17 cellular contexts compared by ENCODE assay signal in genomic region chr2:1494257-1494656, GRCh38.
DNase-seq lines count a peak whose midpoint lies in the region; ATAC-seq and TF ChIP-seq lines count a peak whose summit lies in the region.
"Had no signal": no experiment of that assay in that cellular context is flagged by ENCODE, and none has a peak within 500 bp of the region (broad histone marks: within the 10 kb centered on the region; RNA-seq: fewer than 3 reads in every experiment).

No MANE protein-coding gene starts in this region.

- TF ChIP-seq CTCF in Peyer's patch (IDR thresholded peaks at IDR 0.05) = no peak
- TF ChIP-seq CTCF in WTC11 (IDR thresholded peaks at IDR 0.05) = no peak
- no peak for TF ChIP-seq CTCF in osteocyte (IDR thresholded peaks at IDR 0.05)
- TF ChIP-seq CTCF in suprapubic skin (IDR thresholded peaks at IDR 0.05) = no peak

- DNase-seq in Peyer's patch = peak in 2 of 3 donors; percentile 18 to 36
- DNase-seq in WTC11 (ENCODE audit: low spot score) = peak; percentile 9
- peak; percentile 73 for DNase-seq in osteocyte (ENCODE audit: extremely low spot score, unreplicated experiment)
- DNase-seq in suprapubic skin (ENCODE audit: low spot score in 2 of 2) = peak; percentile 41 to 44
- no peak for DNase-seq in hypothalamus (lab: John Stamatoyannopoulos, UW)
- no peak for DNase-seq in activated CD4-positive, alpha-beta T cell treated with anti-CD3 and anti-CD28 coated beads for 48 hours
- no peak for DNase-seq in NCI-H526 treated with DMSO at 0.1 percent for 48 hours (lab: John Stamatoyannopoulos, UW)
- DNase-seq: BE2C; CD4-positive, alpha-beta memory T cell; COR-L47; DMS153; DMS79 treated with DMSO at 0.1 percent for 48 hours; EL; GOT3; H9 had no signal

- H3K27me3 Mint-ChIP-seq in WTC11 (ENCODE audit: low read depth) (no peaks in the 10 kb centered on the region), osteocyte (ENCODE audit: unreplicated experiment) (no peaks in the 10 kb centered on the region)
- H3K27me3 Mint-ChIP-seq: CD4-positive, alpha-beta memory T cell had no signal

- H3K9me3 Mint-ChIP-seq in WTC11 = no peaks in the 10 kb centered on the region
- H3K9me3 Mint-ChIP-seq in osteocyte (ENCODE audit: unreplicated experiment) = no peaks in the 10 kb centered on the region
- H3K9me3 Mint-ChIP-seq: CD4-positive, alpha-beta memory T cell; H9 had no signal

- H3K4me1 ChIP-seq in Peyer's patch (no peaks in the 10 kb centered on the region), suprapubic skin (no peaks in the 10 kb centered on the region)
- H3K4me1 ChIP-seq: A549, BE2C had no signal

- CTCF ChIA-PET in WTC11 (lab: Charles Lee) = interaction anchor here (1.3 kb wide), 1 partner anchor 56 kb away, joined by 4 read pairs; no protein-coding TSS in a partner anchor

- no peaks in the 10 kb centered on the region for H3K27me3 ChIP-seq in Peyer's patch
- H3K27me3 ChIP-seq in suprapubic skin = peaks cover 6% of the 10 kb centered on the region
- H3K27me3 ChIP-seq: BE2C had no signal

- H3K27ac ChIP-seq in Peyer's patch (no peak overlapping the region), suprapubic skin (no peak overlapping the region)
- H3K27ac ChIP-seq: A549, C4-2B had no signal

- WGBS in suprapubic skin = 88% methylated on average over 7 of the region's 12 CpGs

- TF ChIP-seq POLR2A in Peyer's patch (IDR thresholded peaks at IDR 0.05) = no peak
- no peak for TF ChIP-seq POLR2A in suprapubic skin (IDR thresholded peaks at IDR 0.05)

- H3K4me3 ChIP-seq in Peyer's patch (no peak overlapping the region), suprapubic skin (no peak overlapping the region)
- H3K4me3 ChIP-seq: A549 had no signal

- no peak overlapping the region for H3K4me3 Mint-ChIP-seq in WTC11
- H3K4me3 Mint-ChIP-seq in osteocyte (ENCODE audit: unreplicated experiment) = no peak overlapping the region
- H3K4me3 Mint-ChIP-seq: CD4-positive, alpha-beta memory T cell; H9 had no signal

- TF ChIP-seq EP300 in suprapubic skin (IDR thresholded peaks at IDR 0.05) = no peak

- H3K27ac Mint-ChIP-seq in WTC11 (no peak overlapping the region), osteocyte (ENCODE audit: unreplicated experiment) (no peak overlapping the region)
- H3K27ac Mint-ChIP-seq: CD4-positive, alpha-beta memory T cell; H9 had no signal

- H3K36me3 Mint-ChIP-seq in WTC11 (no peaks in the 10 kb centered on the region), osteocyte (ENCODE audit: unreplicated experiment) (no peaks in the 10 kb centered on the region)
- H3K36me3 Mint-ChIP-seq: CD4-positive, alpha-beta memory T cell had no signal

- H3K4me1 Mint-ChIP-seq in WTC11 (peaks cover 8% of the 10 kb centered on the region; the same call in 1 of the 2 replicates), osteocyte (ENCODE audit: unreplicated experiment) (no peaks in the 10 kb centered on the region)
- H3K4me1 Mint-ChIP-seq: H9 had no signal

- POLR2A ChIA-PET in WTC11 (lab: Charles Lee) = no interaction called here

- H3K36me3 ChIP-seq in Peyer's patch (no peaks in the 10 kb centered on the region), suprapubic skin (no peaks in the 10 kb centered on the region)
- H3K36me3 ChIP-seq: BE2C had no signal

- ATAC-seq in WTC11 = no peak
- ATAC-seq: A549 had no signal

- no peaks in the 10 kb centered on the region for H3K9me3 ChIP-seq in Peyer's patch
- H3K9me3 ChIP-seq in suprapubic skin = no peaks in the 10 kb centered on the region
- H3K9me3 ChIP-seq: A549, BE2C had no signal

TF ChIP-seq in WTC11, 78 proteins besides CTCF, POLR2A, EP300 and RAD21 (continues in another document):
- no peak for TF ChIP-seq FOXK1 (CRISPR knock-in tag; IDR thresholded peaks at IDR 0.05)
- no peak for TF ChIP-seq TCF7 (CRISPR knock-in tag; IDR thresholded peaks at IDR 0.05; ENCODE audit: low read depth)
- TF ChIP-seq PREB (CRISPR knock-in tag; IDR thresholded peaks at IDR 0.05; ENCODE audit: borderline replicate concordance) = no peak
- TF ChIP-seq, protein P1, sequence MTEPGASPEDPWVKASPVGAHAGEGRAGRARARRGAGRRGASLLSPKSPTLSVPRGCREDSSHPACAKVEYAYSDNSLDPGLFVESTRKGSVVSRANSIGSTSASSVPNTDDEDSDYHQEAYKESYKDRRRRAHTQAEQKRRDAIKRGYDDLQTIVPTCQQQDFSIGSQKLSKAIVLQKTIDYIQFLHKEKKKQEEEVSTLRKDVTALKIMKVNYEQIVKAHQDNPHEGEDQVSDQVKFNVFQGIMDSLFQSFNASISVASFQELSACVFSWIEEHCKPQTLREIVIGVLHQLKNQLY (CRISPR knock-in tag; IDR thresholded peaks at IDR 0.05) = no peak
- TF ChIP-seq AR (CRISPR knock-in tag; IDR thresholded peaks at IDR 0.05) = no peak
- no peak for TF ChIP-seq E2F1 (CRISPR knock-in tag; IDR thresholded peaks at IDR 0.05)
- no peak for TF ChIP-seq ATF2 (CRISPR knock-in tag; IDR thresholded peaks at IDR 0.05; ENCODE audit: borderline replicate concordance, low read depth)

Comparison
In these comparisons a context has a peak if more than half of its experiments do, and no peak if none do; other contexts are left out.
1. DNase-seq: peak in Peyer's patch (2 of 3), WTC11 (single experiment), osteocyte (single experiment) and suprapubic skin (2 of 2); none in hypothalamus (0 of 51), activated CD4-positive, alpha-beta T cell treated with anti-CD3 and anti-CD28 coated beads for 48 hours (single experiment) and NCI-H526 treated with DMSO at 0.1 percent for 48 hours (single experiment).